ENCODE assay signal across 1 cellular context in genomic region chr15:65133550-65134200, GRCh38.
A peak's percentile ranks its signal among the peaks of the same experiment; 100 is the strongest.
TF ChIP-seq lines count a peak whose summit lies in the region.

PDCD7 (minus strand) TSS chr15:65133808; CDS start chr15:65133781, 27 bp downstream.

TF ChIP-seq in HepG2, 621 proteins besides CTCF, POLR2A, EP300 and RAD21 (continued from another document and continues in another):
- TF ChIP-seq, protein P1, sequence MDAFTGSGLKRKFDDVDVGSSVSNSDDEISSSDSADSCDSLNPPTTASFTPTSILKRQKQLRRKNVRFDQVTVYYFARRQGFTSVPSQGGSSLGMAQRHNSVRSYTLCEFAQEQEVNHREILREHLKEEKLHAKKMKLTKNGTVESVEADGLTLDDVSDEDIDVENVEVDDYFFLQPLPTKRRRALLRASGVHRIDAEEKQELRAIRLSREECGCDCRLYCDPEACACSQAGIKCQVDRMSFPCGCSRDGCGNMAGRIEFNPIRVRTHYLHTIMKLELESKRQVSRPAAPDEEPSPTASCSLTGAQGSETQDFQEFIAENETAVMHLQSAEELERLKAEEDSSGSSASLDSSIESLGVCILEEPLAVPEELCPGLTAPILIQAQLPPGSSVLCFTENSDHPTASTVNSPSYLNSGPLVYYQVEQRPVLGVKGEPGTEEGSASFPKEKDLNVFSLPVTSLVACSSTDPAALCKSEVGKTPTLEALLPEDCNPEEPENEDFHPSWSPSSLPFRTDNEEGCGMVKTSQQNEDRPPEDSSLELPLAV (CRISPR knock-in tag; conservative IDR thresholded peaks at IDR 0.05; ENCODE audit: low read depth), result no peak
- TF ChIP-seq TGIF2 (CRISPR knock-in tag; IDR thresholded peaks at IDR 0.05) (peak; percentile 85; the same call in 1 of the 2 replicates), ZNF670 (CRISPR knock-in tag; IDR thresholded peaks at IDR 0.05; ENCODE audit: borderline replicate concordance) (no peak), ZNF484 (CRISPR knock-in tag; IDR thresholded peaks at IDR 0.05; ENCODE audit: borderline replicate concordance, low read depth) (no peak), MED1 (CRISPR knock-in tag; IDR thresholded peaks at IDR 0.05) (peak; percentile 69; the same call in 1 of the 2 replicates), GTF3A (CRISPR knock-in tag; conservative IDR thresholded peaks at IDR 0.05) (no peak), HNRNPK (IDR thresholded peaks at IDR 0.05; ENCODE audit: low read depth, low read length, poor library complexity, severe bottlenecking) (no peak), GATA4 (IDR thresholded peaks at IDR 0.05; ENCODE audit: borderline replicate concordance, low read depth) (peak; percentile 47; the same call in 1 of the 2 replicates), SSRP1 (CRISPR knock-in tag; IDR thresholded peaks at IDR 0.05) (peak; percentile 42; the same call in 1 of the 2 replicates), SATB2 (CRISPR knock-in tag; IDR thresholded peaks at IDR 0.05) (no peak), SAP130 (CRISPR knock-in tag; IDR thresholded peaks at IDR 0.05; ENCODE audit: low read depth) (peak; percentile 93), KLF15 (CRISPR knock-in tag; IDR thresholded peaks at IDR 0.05; ENCODE audit: borderline replicate concordance) (no peak), ZNF18 (CRISPR knock-in tag; IDR thresholded peaks at IDR 0.05; ENCODE audit: insufficient replicate concordance) (peak; percentile 54), ZNF713 (CRISPR knock-in tag; IDR thresholded peaks at IDR 0.05) (no peak), ZFY (CRISPR knock-in tag; IDR thresholded peaks at IDR 0.05) (peak; percentile 83), MIXL1 (CRISPR knock-in tag; IDR thresholded peaks at IDR 0.05) (peak; percentile 74), ZNF10 (CRISPR knock-in tag; IDR thresholded peaks at IDR 0.05; ENCODE audit: borderline replicate concordance, low read depth) (no peak), ZSCAN12 (CRISPR knock-in tag; IDR thresholded peaks at IDR 0.05) (no peak), ZBTB38 (CRISPR knock-in tag; IDR thresholded peaks at IDR 0.05) (no peak), XRCC5 (optimal IDR thresholded peaks at IDR 0.05; ENCODE audit: low read length) (no peak), SIN3B (IDR thresholded peaks at IDR 0.05; ENCODE audit: low read length) (peak; percentile 57; the same call in 1 of the 2 replicates), ZBTB8A (CRISPR knock-in tag; IDR thresholded peaks at IDR 0.05; ENCODE audit: borderline replicate concordance, low read depth) (no peak), TFDP1 (CRISPR knock-in tag; IDR thresholded peaks at IDR 0.05; ENCODE audit: borderline replicate concordance) (peak; percentile 35; the same call in 1 of the 2 replicates), SRSF1 (optimal IDR thresholded peaks at IDR 0.05; ENCODE audit: low read depth, low read length) (no peak), ZNF674 (CRISPR knock-in tag; IDR thresholded peaks at IDR 0.05; ENCODE audit: low read depth) (no peak), ZNF770 (CRISPR knock-in tag; IDR thresholded peaks at IDR 0.05) (peak; percentile 98), CHD2 (IDR thresholded peaks at IDR 0.05; ENCODE audit: low read depth, low read length) (no peak), ZNF138 (CRISPR knock-in tag; IDR thresholded peaks at IDR 0.05; ENCODE audit: low read depth) (0 out of 2 replicates have a peak, but pooled peaks have one; percentile 39), PHF5A (CRISPR knock-in tag; IDR thresholded peaks at IDR 0.05; ENCODE audit: low read depth, unreplicated experiment) (peak; percentile 23), ZBTB42 (CRISPR knock-in tag; IDR thresholded peaks at IDR 0.05) (no peak), ZHX2 (IDR thresholded peaks at IDR 0.05; ENCODE audit: low read depth) (peak; percentile 82), ZHX2 (CRISPR knock-in tag; IDR thresholded peaks at IDR 0.05; ENCODE audit: borderline replicate concordance) (no peak), ZNF333 (CRISPR knock-in tag; IDR thresholded peaks at IDR 0.05; ENCODE audit: borderline replicate concordance) (no peak), REXO4 (CRISPR knock-in tag; IDR thresholded peaks at IDR 0.05; ENCODE audit: borderline replicate concordance) (no peak), ZFP62 (CRISPR knock-in tag; IDR thresholded peaks at IDR 0.05) (no peak), GATAD2A (CRISPR knock-in tag; IDR thresholded peaks at IDR 0.05) (peak; percentile 63), SMARCE1 (IDR thresholded peaks at IDR 0.05; ENCODE audit: borderline replicate concordance) (no peak), PHF8 (CRISPR knock-in tag; IDR thresholded peaks at IDR 0.05) (peak; percentile 71)
- TF ChIP-seq, protein P2, sequence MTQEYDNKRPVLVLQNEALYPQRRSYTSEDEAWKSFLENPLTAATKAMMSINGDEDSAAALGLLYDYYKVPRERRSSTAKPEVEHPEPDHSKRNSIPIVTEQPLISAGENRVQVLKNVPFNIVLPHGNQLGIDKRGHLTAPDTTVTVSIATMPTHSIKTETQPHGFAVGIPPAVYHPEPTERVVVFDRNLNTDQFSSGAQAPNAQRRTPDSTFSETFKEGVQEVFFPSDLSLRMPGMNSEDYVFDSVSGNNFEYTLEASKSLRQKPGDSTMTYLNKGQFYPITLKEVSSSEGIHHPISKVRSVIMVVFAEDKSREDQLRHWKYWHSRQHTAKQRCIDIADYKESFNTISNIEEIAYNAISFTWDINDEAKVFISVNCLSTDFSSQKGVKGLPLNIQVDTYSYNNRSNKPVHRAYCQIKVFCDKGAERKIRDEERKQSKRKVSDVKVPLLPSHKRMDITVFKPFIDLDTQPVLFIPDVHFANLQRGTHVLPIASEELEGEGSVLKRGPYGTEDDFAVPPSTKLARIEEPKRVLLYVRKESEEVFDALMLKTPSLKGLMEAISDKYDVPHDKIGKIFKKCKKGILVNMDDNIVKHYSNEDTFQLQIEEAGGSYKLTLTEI (CRISPR knock-in tag; conservative IDR thresholded peaks at IDR 0.05), result no peak
- TF ChIP-seq, protein P3, sequence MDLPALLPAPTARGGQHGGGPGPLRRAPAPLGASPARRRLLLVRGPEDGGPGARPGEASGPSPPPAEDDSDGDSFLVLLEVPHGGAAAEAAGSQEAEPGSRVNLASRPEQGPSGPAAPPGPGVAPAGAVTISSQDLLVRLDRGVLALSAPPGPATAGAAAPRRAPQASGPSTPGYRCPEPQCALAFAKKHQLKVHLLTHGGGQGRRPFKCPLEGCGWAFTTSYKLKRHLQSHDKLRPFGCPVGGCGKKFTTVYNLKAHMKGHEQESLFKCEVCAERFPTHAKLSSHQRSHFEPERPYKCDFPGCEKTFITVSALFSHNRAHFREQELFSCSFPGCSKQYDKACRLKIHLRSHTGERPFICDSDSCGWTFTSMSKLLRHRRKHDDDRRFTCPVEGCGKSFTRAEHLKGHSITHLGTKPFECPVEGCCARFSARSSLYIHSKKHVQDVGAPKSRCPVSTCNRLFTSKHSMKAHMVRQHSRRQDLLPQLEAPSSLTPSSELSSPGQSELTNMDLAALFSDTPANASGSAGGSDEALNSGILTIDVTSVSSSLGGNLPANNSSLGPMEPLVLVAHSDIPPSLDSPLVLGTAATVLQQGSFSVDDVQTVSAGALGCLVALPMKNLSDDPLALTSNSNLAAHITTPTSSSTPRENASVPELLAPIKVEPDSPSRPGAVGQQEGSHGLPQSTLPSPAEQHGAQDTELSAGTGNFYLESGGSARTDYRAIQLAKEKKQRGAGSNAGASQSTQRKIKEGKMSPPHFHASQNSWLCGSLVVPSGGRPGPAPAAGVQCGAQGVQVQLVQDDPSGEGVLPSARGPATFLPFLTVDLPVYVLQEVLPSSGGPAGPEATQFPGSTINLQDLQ (CRISPR knock-in tag; IDR thresholded peaks at IDR 0.05), result no peak
- TF ChIP-seq, protein P4, sequence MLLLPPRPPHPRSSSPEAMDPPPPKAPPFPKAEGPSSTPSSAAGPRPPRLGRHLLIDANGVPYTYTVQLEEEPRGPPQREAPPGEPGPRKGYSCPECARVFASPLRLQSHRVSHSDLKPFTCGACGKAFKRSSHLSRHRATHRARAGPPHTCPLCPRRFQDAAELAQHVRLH (CRISPR knock-in tag; IDR thresholded peaks at IDR 0.05; ENCODE audit: borderline replicate concordance, low read depth), result peak; percentile 78
- TF ChIP-seq, protein P5, sequence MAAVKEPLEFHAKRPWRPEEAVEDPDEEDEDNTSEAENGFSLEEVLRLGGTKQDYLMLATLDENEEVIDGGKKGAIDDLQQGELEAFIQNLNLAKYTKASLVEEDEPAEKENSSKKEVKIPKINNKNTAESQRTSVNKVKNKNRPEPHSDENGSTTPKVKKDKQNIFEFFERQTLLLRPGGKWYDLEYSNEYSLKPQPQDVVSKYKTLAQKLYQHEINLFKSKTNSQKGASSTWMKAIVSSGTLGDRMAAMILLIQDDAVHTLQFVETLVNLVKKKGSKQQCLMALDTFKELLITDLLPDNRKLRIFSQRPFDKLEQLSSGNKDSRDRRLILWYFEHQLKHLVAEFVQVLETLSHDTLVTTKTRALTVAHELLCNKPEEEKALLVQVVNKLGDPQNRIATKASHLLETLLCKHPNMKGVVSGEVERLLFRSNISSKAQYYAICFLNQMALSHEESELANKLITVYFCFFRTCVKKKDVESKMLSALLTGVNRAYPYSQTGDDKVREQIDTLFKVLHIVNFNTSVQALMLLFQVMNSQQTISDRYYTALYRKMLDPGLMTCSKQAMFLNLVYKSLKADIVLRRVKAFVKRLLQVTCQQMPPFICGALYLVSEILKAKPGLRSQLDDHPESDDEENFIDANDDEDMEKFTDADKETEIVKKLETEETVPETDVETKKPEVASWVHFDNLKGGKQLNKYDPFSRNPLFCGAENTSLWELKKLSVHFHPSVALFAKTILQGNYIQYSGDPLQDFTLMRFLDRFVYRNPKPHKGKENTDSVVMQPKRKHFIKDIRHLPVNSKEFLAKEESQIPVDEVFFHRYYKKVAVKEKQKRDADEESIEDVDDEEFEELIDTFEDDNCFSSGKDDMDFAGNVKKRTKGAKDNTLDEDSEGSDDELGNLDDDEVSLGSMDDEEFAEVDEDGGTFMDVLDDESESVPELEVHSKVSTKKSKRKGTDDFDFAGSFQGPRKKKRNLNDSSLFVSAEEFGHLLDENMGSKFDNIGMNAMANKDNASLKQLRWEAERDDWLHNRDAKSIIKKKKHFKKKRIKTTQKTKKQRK (IDR thresholded peaks at IDR 0.05; ENCODE audit: low read length), result no peak
